ENCODE assay signal across 28 cellular contexts in genomic region chr3:102449341-102449740, GRCh38. TPM values are rescaled to one million over a fixed set of nuclear protein-coding genes. Genes with fewer than 3 reads are reported as not detected.
DNase-seq lines count a peak whose midpoint lies in the region; ATAC-seq, FAIRE-seq and TF ChIP-seq lines count a peak whose summit lies in the region.
"Had no signal": no experiment of that assay in that cellular context is flagged by ENCODE, and none has a peak within 500 bp of the region (broad histone marks: within the 10 kb centered on the region; RNA-seq: fewer than 3 reads in every experiment).

No MANE protein-coding gene starts in this region.

- DNase-seq in Daoy (ENCODE audit: low read depth) (peak; percentile 51), HS-27A (ENCODE audit: low read depth) (peak; percentile 8), astrocyte (ENCODE audit: low read depth) (peak; percentile 10), foreskin melanocyte (peak; percentile 73), Peyer's patch (no peak), right lobe of liver (no peak), NCI-H1417 (lab: John Stamatoyannopoulos, UW) (no peak)
- DNase-seq: activated CD4-positive, CD25-positive, alpha-beta regulatory T cell treated with anti-CD3 and anti-CD28 coated beads, Interleukin-2, amount 50 U/mL, for 72 hours; activated CD8-positive, alpha-beta T cell treated with anti-CD3 and anti-CD28 coated beads for 36 hours; activated naive CD4-positive, alpha-beta T cell; amniotic stem cell; CD4-positive, alpha-beta T cell; DMS153; kidney glomerular epithelial cell; NCI-H1694; NCI-H2171; NCI-H524 treated with DMSO at 0.1 percent for 48 hours; stimulated activated CD4-positive, alpha-beta T cell treated with anti-CD3 and anti-CD28 coated beads, Interleukin-4, amount 100 ng/mL, for 1 hour; stimulated activated naive CD4-positive, alpha-beta T cell treated with Interleukin-2 at 50 U/mL for 16 hours; SW 1271 had no signal

- H3K4me1 Mint-ChIP-seq in astrocyte (ENCODE audit: low read depth, unreplicated experiment) = no peaks in the 10 kb centered on the region
- H3K4me1 Mint-ChIP-seq: central memory CD8-positive, alpha-beta T cell had no signal

- TF ChIP-seq POLR2A in Peyer's patch (IDR thresholded peaks at IDR 0.05) (no peak), right lobe of liver (IDR thresholded peaks at IDR 0.05) (no peak)

- no peaks in the 10 kb centered on the region for H3K27me3 Mint-ChIP-seq in astrocyte (ENCODE audit: low read depth, unreplicated experiment)
- H3K27me3 Mint-ChIP-seq: activated CD8-positive, alpha-beta T cell treated with anti-CD3 and anti-CD28 coated beads for 36 hours; central memory CD8-positive, alpha-beta T cell; IgD-negative memory B cell had no signal

- WGBS in right lobe of liver (ENCODE audit: insufficient coverage, low coverage, low lambda C conversion rate, missing lambda C conversion rate) = 39% methylated on average over 3 of the region's 3 CpGs

- H3K27ac ChIP-seq in astrocyte (ENCODE audit: low read depth, low read length) = no peak overlapping the region
- H3K27ac ChIP-seq in Peyer's patch = no peak overlapping the region
- H3K27ac ChIP-seq in right lobe of liver = no peak overlapping the region
- H3K27ac ChIP-seq: thoracic aorta had no signal

- no peak overlapping the region for H3K4me3 Mint-ChIP-seq in astrocyte (ENCODE audit: unreplicated experiment)
- H3K4me3 Mint-ChIP-seq: activated CD8-positive, alpha-beta T cell treated with anti-CD3 and anti-CD28 coated beads for 36 hours; CD4-positive, alpha-beta T cell; central memory CD8-positive, alpha-beta T cell had no signal

- H3K27me3 ChIP-seq in astrocyte (ENCODE audit: insufficient read depth, low read length) = no peaks in the 10 kb centered on the region
- H3K27me3 ChIP-seq in Peyer's patch = no peaks in the 10 kb centered on the region
- no peaks in the 10 kb centered on the region for H3K27me3 ChIP-seq in right lobe of liver

- H3K9ac ChIP-seq in astrocyte (ENCODE audit: low read length) = no peak overlapping the region

- H2AFZ ChIP-seq in astrocyte (ENCODE audit: low read depth, low read length) = no peak overlapping the region

- no peaks in the 10 kb centered on the region for H3K36me3 ChIP-seq in astrocyte (ENCODE audit: insufficient read depth, low read length)
- H3K36me3 ChIP-seq in Peyer's patch = no peaks in the 10 kb centered on the region
- H3K36me3 ChIP-seq in right lobe of liver = no peaks in the 10 kb centered on the region
- H3K36me3 ChIP-seq: thoracic aorta had no signal

- TF ChIP-seq CTCF in astrocyte (IDR thresholded peaks at IDR 0.05; ENCODE audit: insufficient read depth, low read depth, low read length) (no peak), Peyer's patch (IDR thresholded peaks at IDR 0.05) (no peak), right lobe of liver (IDR thresholded peaks at IDR 0.05) (no peak)

- H3K36me3 Mint-ChIP-seq in astrocyte (ENCODE audit: low read depth, unreplicated experiment) = no peaks in the 10 kb centered on the region
- H3K36me3 Mint-ChIP-seq: IgD-negative memory B cell had no signal

- H3K4me1 ChIP-seq in astrocyte (ENCODE audit: insufficient read depth, low read length) (no peaks in the 10 kb centered on the region), Peyer's patch (no peaks in the 10 kb centered on the region), right lobe of liver (no peaks in the 10 kb centered on the region)

- H3K9me3 Mint-ChIP-seq in astrocyte (ENCODE audit: unreplicated experiment) = no peaks in the 10 kb centered on the region
- H3K9me3 Mint-ChIP-seq: activated CD8-positive, alpha-beta T cell treated with anti-CD3 and anti-CD28 coated beads for 36 hours; CD4-positive, alpha-beta T cell; central memory CD8-positive, alpha-beta T cell; IgD-negative memory B cell had no signal

- no peak overlapping the region for H3K4me2 ChIP-seq in astrocyte (ENCODE audit: low read length)

- H3K27ac Mint-ChIP-seq in astrocyte (ENCODE audit: unreplicated experiment) = no peak overlapping the region
- H3K27ac Mint-ChIP-seq: activated CD8-positive, alpha-beta T cell treated with anti-CD3 and anti-CD28 coated beads for 36 hours; CD4-positive, alpha-beta T cell had no signal

- no peaks in the 10 kb centered on the region for H3K79me2 ChIP-seq in astrocyte (ENCODE audit: insufficient read depth, low read length)

- no peaks in the 10 kb centered on the region for H4K20me1 ChIP-seq in astrocyte (ENCODE audit: insufficient read depth, low read length)

- H3K9me3 ChIP-seq in astrocyte (ENCODE audit: insufficient read depth, low read depth, low read length) = no peaks in the 10 kb centered on the region
- H3K9me3 ChIP-seq in Peyer's patch = no peaks in the 10 kb centered on the region
- H3K9me3 ChIP-seq in right lobe of liver = no peaks in the 10 kb centered on the region
- H3K9me3 ChIP-seq: thoracic aorta had no signal

- H3K4me3 ChIP-seq in astrocyte (ENCODE audit: insufficient read depth, low read depth, low read length) (no peak overlapping the region), Peyer's patch (no peak overlapping the region), right lobe of liver (no peak overlapping the region)
- H3K4me3 ChIP-seq: GM12878, thoracic aorta had no signal

- intact Hi-C loops in right lobe of liver (cut with DNase I) = no loop called here

- FAIRE-seq in astrocyte (lab: Jason Lieb, UNC) = no peak
- FAIRE-seq: GM12878 had no signal

- no peak for ATAC-seq in right lobe of liver
- ATAC-seq in GM21717 (IDR thresholded peaks at IDR 0.05; ENCODE audit: unreplicated experiment) = no peak
- ATAC-seq: activated CD8-positive, alpha-beta T cell treated with anti-CD3 and anti-CD28 coated beads for 36 hours; GM12878; Right ventricle myocardium inferior had no signal

RNA-seq across cellular contexts. Expression of gene ZPLD1, which starts 14.5 kb away (rescaled TPM):
- 0.06 TPM in 1 of 2 replicates, not detected in the other for total RNA-seq in Daoy (2014; rRNA removed; shearing (Covaris generic))
- total RNA-seq in astrocyte (0.45 and 0.60 TPM in 2 replicates), Peyer's patch (not detected), right lobe of liver (under 1 TPM in 4 of 6 experiments, not detected in 2; 0.04 to 0.12 (median 0.07) TPM)
- total RNA-seq: activated CD8-positive, alpha-beta T cell treated with anti-CD3 and anti-CD28 coated beads for 36 hours; CD4-positive, alpha-beta T cell; glomerular endothelial cell; GM12878; lung microvascular endothelial cell; Right ventricle myocardium inferior; thoracic aorta had no signal

Comparison
In these comparisons a context has a peak if more than half of its experiments do, and no peak if none do; other contexts are left out.
1. DNase-seq: peak in Daoy (single experiment), HS-27A (single experiment), astrocyte (single experiment) and foreskin melanocyte (single experiment); none in Peyer's patch (0 of 3), right lobe of liver (0 of 3) and NCI-H1417 (0 of 3).